ENCODE assay signal across 9 cellular contexts in the genomic region with DNA sequence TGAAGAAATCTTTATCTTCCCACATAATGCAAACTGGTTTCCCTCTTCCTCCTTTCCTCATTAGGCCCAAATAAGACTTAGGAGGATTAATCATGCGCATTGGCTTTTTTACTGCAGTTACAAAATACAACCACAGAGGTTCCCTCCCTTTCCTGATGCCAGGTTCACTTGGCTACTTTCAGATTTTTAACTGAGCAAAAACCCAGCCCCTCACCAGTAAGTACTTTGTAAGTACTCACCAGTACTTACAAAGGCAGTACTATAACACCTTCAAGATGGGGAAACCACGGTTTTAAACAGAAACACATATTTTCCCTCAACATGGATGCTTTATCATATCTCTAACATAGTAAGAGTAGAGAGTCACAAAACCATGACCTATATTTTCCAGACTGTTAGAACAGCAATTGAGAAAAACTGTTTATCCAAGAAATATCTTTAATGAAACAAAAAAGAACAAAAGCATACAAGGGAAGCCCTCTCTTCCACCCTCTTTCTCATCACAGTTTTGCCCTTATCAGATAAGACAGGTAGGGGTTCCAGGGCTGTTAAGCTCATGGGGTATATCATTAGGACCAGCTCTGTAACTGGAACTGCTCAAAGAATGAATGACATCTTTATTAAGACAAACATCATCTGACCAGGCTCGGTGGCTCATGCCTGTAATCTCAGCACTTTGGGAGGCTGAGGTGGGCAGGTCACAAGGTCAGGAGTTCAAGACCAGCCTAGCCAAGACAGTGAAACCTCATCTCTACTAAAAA. TPM values are rescaled to one million over a fixed set of nuclear protein-coding genes. Genes with fewer than 3 reads are reported as not detected.
DNase-seq lines count a peak whose midpoint lies in the region; ATAC-seq and TF ChIP-seq lines count a peak whose summit lies in the region.
"Had no signal": no experiment of that assay in that cellular context is flagged by ENCODE, and none has a peak within 500 bp of the region (broad histone marks: within the 10 kb centered on the region; RNA-seq: fewer than 3 reads in every experiment).

No MANE protein-coding gene starts in this region.

- H3K4me3 ChIP-seq in CD8-positive, alpha-beta T cell (ENCODE audit: low read depth, low read length): no peak overlapping the region
- H3K4me3 ChIP-seq in mesodermal cell (ENCODE audit: extremely low read depth, insufficient read depth, low read length, poor library complexity, severe bottlenecking) (no peak overlapping the region), gastroesophageal sphincter (no peak overlapping the region)
- H3K4me3 ChIP-seq: skin epidermis had no signal

- H3K4me3 Mint-ChIP-seq in CD8-positive, alpha-beta T cell: peak overlapping the region; percentile 63
- peak overlapping the region; percentile 60 for H3K4me3 Mint-ChIP-seq in activated T-helper 1 cell treated with anti-CD3 and anti-CD28 coated beads, Interleukin-12 subunit alpha, Interleukin-12 subunit beta, Interleukin-2, Interleukin-4 antibody, amounts not matched to agents 30 ng/mL and 10 ng/mL and 1 ng/mL, durations not matched to agents 14 hours and 24 hours and 36 hours

- intact Hi-C loops in CD8-positive, alpha-beta T cell (cut with DNase I, micrococcal nuclease): no loop called here
- intact Hi-C loops in activated T-helper 1 cell treated with anti-CD3 and anti-CD28 coated beads, Interleukin-12 subunit alpha, Interleukin-12 subunit beta, Interleukin-2, Interleukin-4 antibody, amounts not matched to agents 30 ng/mL and 10 ng/mL and 1 ng/mL, durations not matched to agents 14 hours and 24 hours and 36 hours (cut with micrococcal nuclease): loop anchor here (1.0 to 2.0 kb wide), 5 partner anchors 8 to 135 kb away; partner anchors contain the start of gene FOXO1

- H3K9me3 ChIP-seq in CD8-positive, alpha-beta T cell (ENCODE audit: low read length): no peaks in the 10 kb centered on the region
- H3K9me3 ChIP-seq in mesodermal cell (ENCODE audit: control insufficient read depth, low read length) (no peaks in the 10 kb centered on the region), gastroesophageal sphincter (no peaks in the 10 kb centered on the region)

- ATAC-seq in CD8-positive, alpha-beta T cell: peak; percentile 45
- ATAC-seq in GM21825 (IDR thresholded peaks at IDR 0.05; ENCODE audit: unreplicated experiment) (no peak), gastroesophageal sphincter (no peak)

- peaks cover 90% of the 10 kb centered on the region for H3K4me1 Mint-ChIP-seq in CD8-positive, alpha-beta T cell (ENCODE audit: low read depth)
- H3K4me1 Mint-ChIP-seq in activated T-helper 1 cell treated with anti-CD3 and anti-CD28 coated beads, Interleukin-12 subunit alpha, Interleukin-12 subunit beta, Interleukin-2, Interleukin-4 antibody, amounts not matched to agents 30 ng/mL and 10 ng/mL and 1 ng/mL, durations not matched to agents 14 hours and 24 hours and 36 hours (ENCODE audit: low read depth): peaks cover 89% of the 10 kb centered on the region

- TF ChIP-seq EP300 in gastroesophageal sphincter (IDR thresholded peaks at IDR 0.05): no peak

- peaks cover 88% of the 10 kb centered on the region for H3K4me1 ChIP-seq in CD8-positive, alpha-beta T cell (ENCODE audit: insufficient read depth, low read length)
- H3K4me1 ChIP-seq in mesodermal cell (ENCODE audit: control insufficient read depth, insufficient read depth, low read length, poor library complexity, severe bottlenecking) (peaks cover 18% of the 10 kb centered on the region), gastroesophageal sphincter (peaks cover 14 to 76% (median 40%) of the 10 kb centered on the region in 3 donors)

- CTCF ChIA-PET in CD8-positive, alpha-beta T cell (lab: Charles Lee): no interaction called here

- no peak overlapping the region for H3K27ac ChIP-seq in CD8-positive, alpha-beta T cell (ENCODE audit: low read depth, low read length)
- peak overlapping the region; percentile 45 for H3K27ac ChIP-seq in mesodermal cell (ENCODE audit: low read depth, low read length, severe bottlenecking)
- no peak overlapping the region for H3K27ac ChIP-seq in gastroesophageal sphincter

- H3K36me3 Mint-ChIP-seq in CD8-positive, alpha-beta T cell: peaks cover 16% of the 10 kb centered on the region
- peaks cover 25% of the 10 kb centered on the region for H3K36me3 Mint-ChIP-seq in activated T-helper 1 cell treated with anti-CD3 and anti-CD28 coated beads, Interleukin-12 subunit alpha, Interleukin-12 subunit beta, Interleukin-2, Interleukin-4 antibody, amounts not matched to agents 30 ng/mL and 10 ng/mL and 1 ng/mL, durations not matched to agents 14 hours and 24 hours and 36 hours (ENCODE audit: low read depth)

- no peak for DNase-seq in CD8-positive, alpha-beta T cell
- DNase-seq in KBM-7: peak; percentile 47
- no peak for DNase-seq in activated T-helper 1 cell treated with anti-CD3 and anti-CD28 coated beads, Interleukin-12 subunit alpha, Interleukin-12 subunit beta, Interleukin-2, Interleukin-4 antibody, amounts not matched to agents 30 ng/mL and 10 ng/mL and 1 ng/mL, durations not matched to agents 14 hours and 24 hours and 36 hours (ENCODE audit: low spot score)
- no peak for DNase-seq in HK-2 (ENCODE audit: unreplicated experiment)
- no peak for DNase-seq in NCI-H1092 (lab: John Stamatoyannopoulos, UW)

- no peak for TF ChIP-seq CTCF in CD8-positive, alpha-beta T cell (IDR thresholded peaks at IDR 0.05)
- peak in 1 of 4 experiments; percentile 11 for TF ChIP-seq CTCF in gastroesophageal sphincter (IDR thresholded peaks at IDR 0.05)

- no peaks in the 10 kb centered on the region for H3K36me3 ChIP-seq in CD8-positive, alpha-beta T cell (ENCODE audit: insufficient read depth, low read length)
- H3K36me3 ChIP-seq in mesodermal cell (ENCODE audit: control insufficient read depth, insufficient read depth, low read length) (no peaks in the 10 kb centered on the region), gastroesophageal sphincter (no peaks in the 10 kb centered on the region)

- H3K27me3 Mint-ChIP-seq in CD8-positive, alpha-beta T cell (ENCODE audit: low read depth): no peaks in the 10 kb centered on the region
- H3K27me3 Mint-ChIP-seq in activated T-helper 1 cell treated with anti-CD3 and anti-CD28 coated beads, Interleukin-12 subunit alpha, Interleukin-12 subunit beta, Interleukin-2, Interleukin-4 antibody, amounts not matched to agents 30 ng/mL and 10 ng/mL and 1 ng/mL, durations not matched to agents 14 hours and 24 hours and 36 hours (ENCODE audit: insufficient read depth): no peaks in the 10 kb centered on the region

- WGBS in mesodermal cell (ENCODE audit: insufficient coverage in 2 of 2), 2 experiments: 45 to 53% methylated on average over 2 to 3 of the region's 3 CpGs
- WGBS in gastroesophageal sphincter (ENCODE audit: low coverage in 1 of 2), 2 donors: 46 to 63% methylated on average over 2 of the region's 3 CpGs

- no peak for TF ChIP-seq POLR2A in gastroesophageal sphincter (IDR thresholded peaks at IDR 0.05)

- in situ Hi-C loops in KBM-7 (cut with MboI; ENCODE audit: low pct_unique_long_range_greater_than_20kb, low sequenced_read_pairs): no loop called here

- peak overlapping the region; percentile 58 for H3K27ac Mint-ChIP-seq in CD8-positive, alpha-beta T cell
- peak overlapping the region; percentile 87 for H3K27ac Mint-ChIP-seq in activated T-helper 1 cell treated with anti-CD3 and anti-CD28 coated beads, Interleukin-12 subunit alpha, Interleukin-12 subunit beta, Interleukin-2, Interleukin-4 antibody, amounts not matched to agents 30 ng/mL and 10 ng/mL and 1 ng/mL, durations not matched to agents 14 hours and 24 hours and 36 hours

- no peaks in the 10 kb centered on the region for H3K9me3 Mint-ChIP-seq in CD8-positive, alpha-beta T cell
- peaks cover 6% of the 10 kb centered on the region for H3K9me3 Mint-ChIP-seq in activated T-helper 1 cell treated with anti-CD3 and anti-CD28 coated beads, Interleukin-12 subunit alpha, Interleukin-12 subunit beta, Interleukin-2, Interleukin-4 antibody, amounts not matched to agents 30 ng/mL and 10 ng/mL and 1 ng/mL, durations not matched to agents 14 hours and 24 hours and 36 hours

- no peaks in the 10 kb centered on the region for H3K27me3 ChIP-seq in CD8-positive, alpha-beta T cell (ENCODE audit: insufficient read depth, low read length)
- no peaks in the 10 kb centered on the region for H3K27me3 ChIP-seq in gastroesophageal sphincter

- POLR2A ChIA-PET in CD8-positive, alpha-beta T cell (lab: Charles Lee): interaction anchor here (0.6 to 1.1 kb wide), 3 partner anchors 10 to 1035 kb away, joined by 3 to 5 read pairs (median 3); no protein-coding TSS in a partner anchor

RNA-seq across cellular contexts. Expression of gene FOXO1, which starts 12.7 kb away (rescaled TPM):
- total RNA-seq in CD8-positive, alpha-beta T cell: 10 to 100 TPM; 97.2 to 97.3 TPM
- 41.9 and 43.1 TPM in 2 replicates for total RNA-seq in activated T-helper 1 cell treated with anti-CD3 and anti-CD28 coated beads, Interleukin-12 subunit alpha, Interleukin-12 subunit beta, Interleukin-2, Interleukin-4 antibody, amounts not matched to agents 30 ng/mL and 10 ng/mL and 1 ng/mL, durations not matched to agents 14 hours and 24 hours and 36 hours
- 19.2 TPM for polyA plus RNA-seq in mesodermal cell (2013, experiment 1 of 2)
- 16.7 TPM for polyA plus RNA-seq in mesodermal cell (2013, experiment 2 of 2)
- 10 to 100 TPM; 52.4 to 72.2 (median 59.5) TPM for total RNA-seq in gastroesophageal sphincter
